Comparison of ENCODE assay signal across 19 cellular contexts in the genomic region with DNA sequence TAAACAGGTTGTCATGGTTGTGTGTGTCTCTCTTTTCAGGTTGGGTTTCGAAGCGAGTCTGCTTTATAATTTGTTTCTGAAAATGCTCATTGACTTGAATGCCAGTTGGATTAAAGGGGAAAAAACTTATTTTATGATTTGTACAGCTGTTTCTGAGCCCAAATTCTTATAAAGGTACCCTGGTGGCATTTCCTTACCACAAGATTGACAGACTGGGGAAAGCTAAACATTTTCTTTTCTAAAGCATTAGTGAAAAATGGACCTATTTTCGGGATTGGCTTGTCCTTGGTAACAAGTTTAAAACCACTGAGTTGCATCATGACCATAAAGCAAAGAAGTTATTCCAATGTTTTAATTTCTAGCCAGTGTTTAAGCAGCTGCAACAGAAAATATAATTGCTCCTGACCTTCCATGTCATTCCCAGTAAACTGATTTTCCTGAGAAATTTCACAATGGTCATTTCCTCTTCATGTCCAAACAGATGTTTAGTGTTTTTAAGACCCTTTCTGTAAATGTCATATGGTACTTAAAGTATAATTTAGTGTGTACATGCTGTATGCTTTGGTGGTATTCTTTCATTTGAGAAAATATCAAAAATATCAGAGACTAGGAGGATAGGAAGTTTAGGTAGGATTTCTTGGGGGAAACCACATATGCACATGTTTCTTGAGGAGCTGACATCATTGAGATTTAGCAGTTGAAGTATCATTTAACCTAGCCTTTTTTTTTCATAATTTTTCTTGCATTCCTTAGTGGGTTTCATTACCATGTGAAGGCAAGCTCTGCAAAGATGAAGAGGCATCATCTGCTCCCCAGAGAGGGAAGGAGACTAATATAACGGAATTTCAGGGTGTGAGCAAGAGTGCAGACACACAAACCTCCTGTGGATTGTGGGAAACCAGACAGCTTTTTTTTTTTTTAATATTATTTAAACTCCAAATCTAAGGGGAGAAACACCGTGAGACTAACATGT.
DNase-seq lines count a peak whose midpoint lies in the region; ATAC-seq and TF ChIP-seq lines count a peak whose summit lies in the region.
"Had no signal": no experiment of that assay in that cellular context is flagged by ENCODE, and none has a peak within 500 bp of the region (broad histone marks: within the 10 kb centered on the region; RNA-seq: fewer than 3 reads in every experiment).

No MANE protein-coding gene starts in this region.

- CTCF ChIA-PET in Caco-2 (lab: Charles Lee), result no interaction called here
- CTCF ChIA-PET in activated CD8-positive, alpha-beta memory T cell treated with anti-CD3 and anti-CD28 coated beads, Interleukin-2, amount 10 ng/mL, durations not matched to agents 7 days and 5 days (lab: Charles Lee), result no interaction called here

- H3K9me2 ChIP-seq in GM23338 (ENCODE audit: insufficient read depth), result no peaks in the 10 kb centered on the region

- TF ChIP-seq CTCF in GM23338 (conservative IDR thresholded peaks at IDR 0.05; ENCODE audit: low read depth in 2 of 2) (no peak), astrocyte of the spinal cord (IDR thresholded peaks at IDR 0.05; ENCODE audit: low read depth, low read length) (no peak), Caco-2 (IDR thresholded peaks at IDR 0.05; ENCODE audit: insufficient read depth in 1 of 2, low read depth in 1 of 2, low read length in 1 of 2, severe bottlenecking in 1 of 2, unreplicated experiment in 1 of 2) (no peak)

- H3K9me3 Mint-ChIP-seq in GM23338 (no peaks in the 10 kb centered on the region), Caco-2 (ENCODE audit: unreplicated experiment) (no peaks in the 10 kb centered on the region)
- H3K9me3 Mint-ChIP-seq in activated CD8-positive, alpha-beta memory T cell treated with anti-CD3 and anti-CD28 coated beads, Interleukin-2, amount 10 ng/mL, durations not matched to agents 7 days and 5 days (ENCODE audit: low read depth), result no peaks in the 10 kb centered on the region
- H3K9me3 Mint-ChIP-seq: activated CD4-positive, alpha-beta memory T cell treated with anti-CD3 and anti-CD28 coated beads for 36 hours; central memory CD8-positive, alpha-beta T cell had no signal

- H3F3A ChIP-seq in GM23338 (replicated peaks; ENCODE audit: low read depth), result no peaks in the 10 kb centered on the region

- no peak overlapping the region for H3K27ac Mint-ChIP-seq in GM23338
- H3K27ac Mint-ChIP-seq in Caco-2 (ENCODE audit: unreplicated experiment), result no peak overlapping the region
- H3K27ac Mint-ChIP-seq in activated CD8-positive, alpha-beta memory T cell treated with anti-CD3 and anti-CD28 coated beads, Interleukin-2, amount 10 ng/mL, durations not matched to agents 7 days and 5 days, result no peak overlapping the region
- H3K27ac Mint-ChIP-seq: activated CD4-positive, alpha-beta memory T cell treated with anti-CD3 and anti-CD28 coated beads for 36 hours; naive thymus-derived CD8-positive, alpha-beta T cell had no signal

- H3K36me3 Mint-ChIP-seq in GM23338 (ENCODE audit: low read depth), result no peaks in the 10 kb centered on the region
- H3K36me3 Mint-ChIP-seq in Caco-2 (ENCODE audit: insufficient read depth, unreplicated experiment), result no peaks in the 10 kb centered on the region
- H3K36me3 Mint-ChIP-seq in activated CD8-positive, alpha-beta memory T cell treated with anti-CD3 and anti-CD28 coated beads, Interleukin-2, amount 10 ng/mL, durations not matched to agents 7 days and 5 days, result no peaks in the 10 kb centered on the region
- H3K36me3 Mint-ChIP-seq: activated CD4-positive, alpha-beta memory T cell treated with anti-CD3 and anti-CD28 coated beads for 36 hours; naive thymus-derived CD8-positive, alpha-beta T cell had no signal

- H3K36me3 ChIP-seq in GM23338 (ENCODE audit: insufficient read depth), result no peaks in the 10 kb centered on the region
- H3K36me3 ChIP-seq in Caco-2 (ENCODE audit: control insufficient read depth, insufficient read depth, low read length), result no peaks in the 10 kb centered on the region
- H3K36me3 ChIP-seq: adrenal gland had no signal

- H3K4me3 Mint-ChIP-seq in GM23338, result no peak overlapping the region
- H3K4me3 Mint-ChIP-seq in Caco-2 (ENCODE audit: unreplicated experiment), result no peak overlapping the region
- H3K4me3 Mint-ChIP-seq in activated CD8-positive, alpha-beta memory T cell treated with anti-CD3 and anti-CD28 coated beads, Interleukin-2, amount 10 ng/mL, durations not matched to agents 7 days and 5 days, result no peak overlapping the region
- H3K4me3 Mint-ChIP-seq: activated CD4-positive, alpha-beta memory T cell treated with anti-CD3 and anti-CD28 coated beads for 36 hours; central memory CD8-positive, alpha-beta T cell; naive thymus-derived CD8-positive, alpha-beta T cell had no signal

- H3K27me3 Mint-ChIP-seq in GM23338 (ENCODE audit: insufficient read depth, low read depth, poor library complexity) (no peaks in the 10 kb centered on the region), Caco-2 (ENCODE audit: insufficient read depth, unreplicated experiment) (peaks cover 4% of the 10 kb centered on the region)
- H3K27me3 Mint-ChIP-seq in activated CD8-positive, alpha-beta memory T cell treated with anti-CD3 and anti-CD28 coated beads, Interleukin-2, amount 10 ng/mL, durations not matched to agents 7 days and 5 days, result peaks cover 2% of the 10 kb centered on the region
- H3K27me3 Mint-ChIP-seq: central memory CD8-positive, alpha-beta T cell had no signal

- intact Hi-C loops in Caco-2 (cut with micrococcal nuclease; ENCODE audit: unreplicated experiment), result no loop called here

- in situ Hi-C loops in astrocyte of the spinal cord (cut with HindIII; ENCODE audit: low sequenced_read_pairs), result no loop called here

- H3K4me3 ChIP-seq in GM23338 (no peak overlapping the region), astrocyte of the spinal cord (ENCODE audit: low read depth, low read length) (no peak overlapping the region), Caco-2 (ENCODE audit: low read depth, low read length) (no peak overlapping the region)
- H3K4me3 ChIP-seq: adrenal gland, lung had no signal

- no peaks in the 10 kb centered on the region for H3K79me2 ChIP-seq in GM23338 (replicated peaks; ENCODE audit: insufficient read depth)

- H3K27me3 ChIP-seq in GM23338 (ENCODE audit: insufficient read depth), result no peaks in the 10 kb centered on the region
- no peaks in the 10 kb centered on the region for H3K27me3 ChIP-seq in Caco-2 (replicated peaks; ENCODE audit: control insufficient read depth, insufficient read depth, low read length)
- H3K27me3 ChIP-seq: adrenal gland had no signal

- no peaks in the 10 kb centered on the region for H3K4me1 Mint-ChIP-seq in GM23338
- no peaks in the 10 kb centered on the region for H3K4me1 Mint-ChIP-seq in Caco-2 (ENCODE audit: low read depth, unreplicated experiment)
- H3K4me1 Mint-ChIP-seq in activated CD8-positive, alpha-beta memory T cell treated with anti-CD3 and anti-CD28 coated beads, Interleukin-2, amount 10 ng/mL, durations not matched to agents 7 days and 5 days, result no peaks in the 10 kb centered on the region
- H3K4me1 Mint-ChIP-seq: central memory CD8-positive, alpha-beta T cell; naive thymus-derived CD8-positive, alpha-beta T cell had no signal

- no peaks in the 10 kb centered on the region for H3K9me3 ChIP-seq in Caco-2
- H3K9me3 ChIP-seq: adrenal gland had no signal

- POLR2A ChIA-PET in Caco-2 (lab: Charles Lee), result no interaction called here

- peak overlapping the region; percentile 43; the same call in 1 of the 2 replicates for H2AFZ ChIP-seq in GM23338

- H4K20me1 ChIP-seq in GM23338 (replicated peaks; ENCODE audit: insufficient read depth), result no peaks in the 10 kb centered on the region

- peak; percentile 61 for DNase-seq in AG08395 (ENCODE audit: low spot score)
- no peak for DNase-seq in GM23338 (ENCODE audit: low spot score)
- DNase-seq in astrocyte of the spinal cord (ENCODE audit: low read depth, low spot score), result peak; percentile 85
- peak; percentile 86 for DNase-seq in myocyte (ENCODE audit: low read depth)
- DNase-seq in foreskin melanocyte, result no peak
- DNase-seq in Caco-2, result no peak
- no peak for DNase-seq in activated CD8-positive, alpha-beta memory T cell treated with anti-CD3 and anti-CD28 coated beads, Interleukin-2, amount 10 ng/mL, durations not matched to agents 7 days and 5 days
- DNase-seq: activated CD4-positive, alpha-beta memory T cell treated with anti-CD3 and anti-CD28 coated beads for 36 hours; adrenal gland; AML-193; naive thymus-derived CD8-positive, alpha-beta T cell; NCI-H2107; NCI-H69; RPMI8226; stimulated activated CD4-positive, alpha-beta T cell treated with anti-CD3 and anti-CD28 coated beads, Interleukin-1b, Interleukin-23, amount 100 ng/mL, for 48 hours; substantia nigra had no signal

- BruUV-seq in Caco-2 (replicated peaks; lab: Mats Ljungman, UMichigan), result no TSS peak

- ATAC-seq in GM23338 (no peak), GM19351 (IDR thresholded peaks at IDR 0.05; ENCODE audit: unreplicated experiment) (no peak)
- ATAC-seq in activated CD8-positive, alpha-beta memory T cell treated with anti-CD3 and anti-CD28 coated beads, Interleukin-2, amount 10 ng/mL, durations not matched to agents 7 days and 5 days, result no peak
- ATAC-seq: naive thymus-derived CD8-positive, alpha-beta T cell had no signal

- no peak overlapping the region for H3K27ac ChIP-seq in GM23338 (ENCODE audit: low read depth)
- H3K27ac ChIP-seq: adrenal gland had no signal

- no peak overlapping the region for H3K4me2 ChIP-seq in GM23338

- H3K4me1 ChIP-seq in GM23338 (ENCODE audit: insufficient read depth) (no peaks in the 10 kb centered on the region), Caco-2 (no peaks in the 10 kb centered on the region)
- H3K4me1 ChIP-seq: adrenal gland had no signal

TF ChIP-seq in GM23338, 12 proteins besides CTCF, POLR2A, EP300 and RAD21 (continues in another document):
- TF ChIP-seq STAT1 (IDR thresholded peaks at IDR 0.05; ENCODE audit: unreplicated experiment), result no peak
- TF ChIP-seq POLR2AphosphoS5 (IDR thresholded peaks at IDR 0.05; ENCODE audit: low read depth), result no peak
- no peak for TF ChIP-seq ZNF331 (CRISPR knock-in tag; IDR thresholded peaks at IDR 0.05; ENCODE audit: low read depth)

Comparison
In these comparisons a context has a peak if more than half of its experiments do, and no peak if none do; other contexts are left out.
1. DNase-seq: peak in AG08395 (single experiment), astrocyte of the spinal cord (single experiment) and myocyte (single experiment); none in GM23338 (single experiment), foreskin melanocyte (single experiment), Caco-2 (0 of 2) and activated CD8-positive, alpha-beta memory T cell treated with anti-CD3 and anti-CD28 coated beads, Interleukin-2, amount 10 ng/mL, durations not matched to agents 7 days and 5 days (single experiment).